ENCODE assay signal across 8 cellular contexts in the genomic region with DNA sequence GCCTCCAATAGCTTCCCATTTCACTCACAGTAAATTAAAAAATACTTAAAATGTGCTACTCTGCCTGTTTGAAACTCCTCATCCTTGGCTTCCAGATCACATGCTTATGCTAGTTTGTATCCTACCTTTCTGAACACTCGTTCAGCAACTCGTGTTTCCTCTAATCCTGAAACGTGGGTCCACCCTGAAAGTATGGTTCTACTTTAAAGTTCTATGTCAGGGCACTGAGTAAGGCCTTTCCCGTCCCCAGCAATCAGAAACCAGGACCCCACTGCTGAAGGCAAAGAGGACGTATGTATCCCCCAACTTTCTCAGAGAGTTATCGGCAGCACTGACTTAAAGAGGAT. TPM values are rescaled to one million over a fixed set of nuclear protein-coding genes. Genes with fewer than 3 reads are reported as not detected.
DNase-seq lines count a peak whose midpoint lies in the region; ATAC-seq and TF ChIP-seq lines count a peak whose summit lies in the region.

No MANE protein-coding gene starts in this region.

- WGBS in HUES64, result 17% methylated on average over 6 of the region's 6 CpGs
- 1% methylated on average over 6 of the region's 6 CpGs for WGBS in lung, 2 donors
- WGBS in urinary bladder, result under 1% methylated on average over 6 of the region's 6 CpGs

- no peaks in the 10 kb centered on the region for H3K9me3 ChIP-seq in CD4-positive, CD25-positive, alpha-beta regulatory T cell (ENCODE audit: control insufficient read depth in 2 of 2, low read length in 2 of 2)
- H3K9me3 ChIP-seq in HUES64 (ENCODE audit: insufficient read depth, low read depth, low read length) (no peaks in the 10 kb centered on the region), lung (ENCODE audit: control insufficient read depth in 2 of 2, insufficient read depth in 1 of 2, low read length in 1 of 2) (no peaks in the 10 kb centered on the region)

- H3K4me3 ChIP-seq in CD4-positive, CD25-positive, alpha-beta regulatory T cell (ENCODE audit: low read depth, low read length), result peak overlapping the region; percentile 89
- H3K4me3 ChIP-seq in HUES64 (ENCODE audit: low read length) (peak overlapping the region; percentile 84), brain microvascular endothelial cell (ENCODE audit: low read depth, low read length) (peak overlapping the region; percentile 76), lung (peak overlapping the region; percentile 99), urinary bladder (ENCODE audit: low read depth, low read length) (peak overlapping the region; percentile 85)

- peaks cover 11% of the 10 kb centered on the region for H3K36me3 Mint-ChIP-seq in CD4-positive, CD25-positive, alpha-beta regulatory T cell

- H3K27me3 Mint-ChIP-seq in CD4-positive, CD25-positive, alpha-beta regulatory T cell, result peaks cover 47% of the 10 kb centered on the region

- in situ Hi-C loops in brain microvascular endothelial cell (cut with HindIII; ENCODE audit: low pct_ligation_motif_present, low sequenced_read_pairs), result no loop called here

- peak overlapping the region; percentile 63 for H3K27ac ChIP-seq in CD4-positive, CD25-positive, alpha-beta regulatory T cell (ENCODE audit: insufficient read depth, low read length, poor library complexity, severe bottlenecking)
- peak overlapping the region; percentile 92 for H3K27ac ChIP-seq in HUES64 (ENCODE audit: low read depth, low read length)
- H3K27ac ChIP-seq in brain microvascular endothelial cell, result peak overlapping the region; percentile 91
- H3K27ac ChIP-seq in lung (ENCODE audit: low read depth in 1 of 2, low read length in 1 of 2), result peak overlapping the region; percentile 76 to 99
- peak overlapping the region; percentile 70 for H3K27ac ChIP-seq in urinary bladder (ENCODE audit: low read depth)

- peak overlapping the region; percentile 94 for H3K9ac ChIP-seq in HUES64 (ENCODE audit: low read depth, low read length)

- no peaks in the 10 kb centered on the region for H3K9me3 Mint-ChIP-seq in CD4-positive, CD25-positive, alpha-beta regulatory T cell

- peak overlapping the region; percentile 89 to 99 (median 98) for H3K27ac Mint-ChIP-seq in CD4-positive, CD25-positive, alpha-beta regulatory T cell

- peak overlapping the region; percentile 92 to 99 (median 96) for H3K4me3 Mint-ChIP-seq in CD4-positive, CD25-positive, alpha-beta regulatory T cell

- peaks cover 8% of the 10 kb centered on the region for H3K36me3 ChIP-seq in CD4-positive, CD25-positive, alpha-beta regulatory T cell (ENCODE audit: control insufficient read depth, insufficient read depth, low read length)
- H3K36me3 ChIP-seq in HUES64 (ENCODE audit: insufficient read depth, low read length) (peaks cover 16% of the 10 kb centered on the region), brain microvascular endothelial cell (replicated peaks) (no peaks in the 10 kb centered on the region), lung (ENCODE audit: control insufficient read depth in 2 of 2, insufficient read depth in 2 of 2, low read length in 2 of 2) (peaks cover 0 to 2% of the 10 kb centered on the region in 2 donors), urinary bladder (ENCODE audit: insufficient read depth) (no peaks in the 10 kb centered on the region)

- DNase-seq in CD4-positive, CD25-positive, alpha-beta regulatory T cell, result no peak
- DNase-seq in brain microvascular endothelial cell (no peak), lung (ENCODE audit: low spot score) (no peak), midbrain (lab: John Stamatoyannopoulos, UW) (no peak), NCI-H446 (lab: John Stamatoyannopoulos, UW) (no peak)

- peak; percentile 10 to 13 for ATAC-seq in CD4-positive, CD25-positive, alpha-beta regulatory T cell (ENCODE audit: low read depth in 2 of 2)
- ATAC-seq in lung (ENCODE audit: insufficient read depth, low FRiP score), result no peak
- ATAC-seq in GM18502 (IDR thresholded peaks at IDR 0.05; ENCODE audit: poor library complexity, unreplicated experiment), result no peak

- no peak for TF ChIP-seq CTCF in brain microvascular endothelial cell (IDR thresholded peaks at IDR 0.05; ENCODE audit: low read depth, low read length, missing control alignments)
- TF ChIP-seq CTCF in lung (IDR thresholded peaks at IDR 0.05; ENCODE audit: control extremely low read depth, extremely low read depth), result no peak

- peaks cover 5% of the 10 kb centered on the region for H3K27me3 ChIP-seq in CD4-positive, CD25-positive, alpha-beta regulatory T cell (ENCODE audit: control insufficient read depth, insufficient read depth, low read length)
- H3K27me3 ChIP-seq in HUES64 (ENCODE audit: insufficient read depth, low read length) (no peaks in the 10 kb centered on the region), brain microvascular endothelial cell (replicated peaks) (no peaks in the 10 kb centered on the region), lung (ENCODE audit: control insufficient read depth, insufficient read depth) (no peaks in the 10 kb centered on the region)

- H3K4me1 ChIP-seq in CD4-positive, CD25-positive, alpha-beta regulatory T cell (ENCODE audit: control insufficient read depth, insufficient read depth, low read length, poor library complexity, severe bottlenecking), result peaks cover 26% of the 10 kb centered on the region
- H3K4me1 ChIP-seq in HUES64 (ENCODE audit: insufficient read depth, low read length), result peaks cover 60% of the 10 kb centered on the region
- peaks cover 0 to 3% of the 10 kb centered on the region in 2 donors for H3K4me1 ChIP-seq in lung (ENCODE audit: control insufficient read depth in 2 of 2, insufficient read depth in 2 of 2, low read length in 2 of 2)
- no peaks in the 10 kb centered on the region for H3K4me1 ChIP-seq in urinary bladder (ENCODE audit: insufficient read depth)

- peaks cover 24 to 47% (median 35%) of the 10 kb centered on the region in 4 donors for H3K4me1 Mint-ChIP-seq in CD4-positive, CD25-positive, alpha-beta regulatory T cell

RNA-seq across cellular contexts. Expression of a gene that starts 0.4 kb away (rescaled TPM):
- total RNA-seq in CD4-positive, CD25-positive, alpha-beta regulatory T cell, result 24.0 TPM
- 10 to 100 TPM; 46.6 to 65.3 (median 55.6) TPM for polyA plus RNA-seq in CD4-positive, CD25-positive, alpha-beta regulatory T cell
- polyA plus RNA-seq in HUES64 (2013, experiment 1 of 2), result 27.1 TPM
- 41.1 TPM for polyA plus RNA-seq in HUES64 (2013, experiment 2 of 2)
- total RNA-seq in lung (10 to 100 TPM; 30.8 to 32.8 TPM), urinary bladder (52.2 TPM)
- polyA plus RNA-seq in lung (10 to 100 TPM; 18.8 to 31.5 TPM), urinary bladder (22.7 TPM)

RNA-seq across cellular contexts. Expression of a gene that starts 13.6 kb away (rescaled TPM):
- 0.39 TPM for total RNA-seq in CD4-positive, CD25-positive, alpha-beta regulatory T cell
- polyA plus RNA-seq in CD4-positive, CD25-positive, alpha-beta regulatory T cell, result under 1 TPM in 1 of 4 donors, not detected in 3; 0.40 TPM
- polyA plus RNA-seq in HUES64 (2013, experiment 1 of 2), result 4.8 TPM
- polyA plus RNA-seq in HUES64 (2013, experiment 2 of 2), result 6.7 TPM
- total RNA-seq in lung (1 to 10 TPM; 2.1 to 2.3 TPM), urinary bladder (13.9 TPM)
- polyA plus RNA-seq in lung (1 to 10 TPM in 1 of 2 donors, under 1 TPM in 1; 0.69 to 1.3 TPM), urinary bladder (1.5 TPM)

Comparison
In these comparisons a context has a peak if more than half of its experiments do, and no peak if none do; other contexts are left out.
1. ATAC-seq: peak in CD4-positive, CD25-positive, alpha-beta regulatory T cell (2 of 2); none in lung (single experiment) and GM18502 (single experiment).
2. Peak in every context shown above with its lines, with median percentiles within 50 percentile points of each other: H3K27ac ChIP-seq and H3K4me3 ChIP-seq.